1 cellular context compared by ENCODE assay signal in genomic region chr19:1848399-1849131, GRCh38.
TF ChIP-seq lines count a peak whose summit lies in the region.

Gene REXO1 (minus strand): TSS chr19:1848483. CDS start chr19:1848358, 125 bp downstream.

TF ChIP-seq in HepG2, 621 proteins besides CTCF, POLR2A, EP300 and RAD21 (continued from another document and continues in another):
- TF ChIP-seq ZFP91 (CRISPR knock-in tag; IDR thresholded peaks at IDR 0.05; ENCODE audit: borderline replicate concordance) (peak; percentile 69; the same call in 1 of the 2 replicates), IRF2 (CRISPR knock-in tag; IDR thresholded peaks at IDR 0.05) (0 out of 2 replicates have a peak, but pooled peaks have one; percentile 13), ZNF724P (CRISPR knock-in tag; IDR thresholded peaks at IDR 0.05; ENCODE audit: borderline replicate concordance) (0 out of 2 replicates have a peak, but pooled peaks have one; percentile 61), NR2F2 (IDR thresholded peaks at IDR 0.05; ENCODE audit: borderline replicate concordance, low read depth) (no peak), ZNF430 (CRISPR knock-in tag; IDR thresholded peaks at IDR 0.05) (0 out of 2 replicates have a peak, but pooled peaks have one; percentile 52), CREM (IDR thresholded peaks at IDR 0.05) (no peak), CREM (CRISPR knock-in tag; IDR thresholded peaks at IDR 0.05) (no peak), SETDB1 (CRISPR knock-in tag; IDR thresholded peaks at IDR 0.05; ENCODE audit: borderline replicate concordance) (no peak), MXD4 (CRISPR knock-in tag; IDR thresholded peaks at IDR 0.05) (0 out of 2 replicates have a peak, but pooled peaks have one; percentile 12), MAX (IDR thresholded peaks at IDR 0.05) (peak; percentile 36; the same call in 1 of the 2 replicates), LRRFIP1 (CRISPR knock-in tag; conservative IDR thresholded peaks at IDR 0.05) (no peak), ZMYM4 (CRISPR knock-in tag; IDR thresholded peaks at IDR 0.05) (no peak), MXI1 (IDR thresholded peaks at IDR 0.05; ENCODE audit: borderline replicate concordance, low read depth, low read length) (peak; percentile 46; the same call in 1 of the 3 replicates), YEATS4 (CRISPR knock-in tag; IDR thresholded peaks at IDR 0.05; ENCODE audit: borderline replicate concordance) (peak; percentile 68; the same call in 1 of the 2 replicates), ZNF331 (CRISPR knock-in tag; IDR thresholded peaks at IDR 0.05) (no peak), E2F2 (CRISPR knock-in tag; IDR thresholded peaks at IDR 0.05; ENCODE audit: borderline replicate concordance) (no peak), ZNF598 (CRISPR knock-in tag; IDR thresholded peaks at IDR 0.05; ENCODE audit: borderline replicate concordance) (no peak), RARA (CRISPR knock-in tag; IDR thresholded peaks at IDR 0.05) (0 out of 2 replicates have a peak, but pooled peaks have one; percentile 22), MED1 (CRISPR knock-in tag; IDR thresholded peaks at IDR 0.05) (no peak), ZNF768 (CRISPR knock-in tag; IDR thresholded peaks at IDR 0.05) (peak; percentile 27; the same call in 1 of the 2 replicates), SMC3 (IDR thresholded peaks at IDR 0.05; ENCODE audit: low read length) (peak; percentile 70), ZNF143 (CRISPR knock-in tag; IDR thresholded peaks at IDR 0.05) (peak; percentile 91), UBTF (CRISPR knock-in tag; IDR thresholded peaks at IDR 0.05) (peak; percentile 32; the same call in 1 of the 2 replicates), NFKBIZ (CRISPR knock-in tag; IDR thresholded peaks at IDR 0.05) (0 out of 2 replicates have a peak, but pooled peaks have one; percentile 20), CCDC6 (CRISPR knock-in tag; IDR thresholded peaks at IDR 0.05) (0 out of 2 replicates have a peak, but pooled peaks have one; percentile 45), GATAD1 (CRISPR knock-in tag; IDR thresholded peaks at IDR 0.05) (peak; percentile 91), FOSL1 (CRISPR knock-in tag; IDR thresholded peaks at IDR 0.05; ENCODE audit: borderline replicate concordance) (no peak), SUZ12 (IDR thresholded peaks at IDR 0.05; ENCODE audit: low read depth, low read length) (peak; percentile 16; the same call in 1 of the 2 replicates), HBP1 (CRISPR knock-in tag; IDR thresholded peaks at IDR 0.05; ENCODE audit: low read depth) (no peak), XRCC5 (optimal IDR thresholded peaks at IDR 0.05; ENCODE audit: low read length) (peak; percentile 76), ZFYVE20 (CRISPR knock-in tag; IDR thresholded peaks at IDR 0.05; ENCODE audit: borderline replicate concordance, low read depth) (0 out of 2 replicates have a peak, but pooled peaks have one; percentile 16), CREB3 (CRISPR knock-in tag; IDR thresholded peaks at IDR 0.05) (no peak), KDM5A (IDR thresholded peaks at IDR 0.05; ENCODE audit: borderline replicate concordance, low read length) (peak; percentile 89; the same call in 1 of the 2 replicates), MXD3 (CRISPR knock-in tag; IDR thresholded peaks at IDR 0.05) (peak; percentile 71; the same call in 1 of the 2 replicates), STAT5B (CRISPR knock-in tag; IDR thresholded peaks at IDR 0.05) (no peak), PHF8 (CRISPR knock-in tag; IDR thresholded peaks at IDR 0.05) (peak; percentile 60), ZNF7 (CRISPR knock-in tag; IDR thresholded peaks at IDR 0.05) (no peak), ZNF547 (CRISPR knock-in tag; IDR thresholded peaks at IDR 0.05) (no peak), RBFOX2 (IDR thresholded peaks at IDR 0.05; ENCODE audit: low read depth, low read length) (peak; percentile 80), RFXANK (CRISPR knock-in tag; IDR thresholded peaks at IDR 0.05) (no peak), ELF3 (CRISPR knock-in tag; IDR thresholded peaks at IDR 0.05) (peak; percentile 48; the same call in 1 of the 2 replicates), ISL2 (CRISPR knock-in tag; IDR thresholded peaks at IDR 0.05) (0 out of 2 replicates have a peak, but pooled peaks have one; percentile 8), ZNF747 (CRISPR knock-in tag; IDR thresholded peaks at IDR 0.05; ENCODE audit: borderline replicate concordance) (peak; percentile 86; the same call in 1 of the 2 replicates), EEA1 (CRISPR knock-in tag; IDR thresholded peaks at IDR 0.05; ENCODE audit: borderline replicate concordance) (peak; percentile 74; the same call in 1 of the 2 replicates), PAXIP1 (CRISPR knock-in tag; conservative IDR thresholded peaks at IDR 0.05) (0 out of 2 replicates have a peak, but pooled peaks have one; percentile 25), ZBTB3 (CRISPR knock-in tag; IDR thresholded peaks at IDR 0.05; ENCODE audit: borderline replicate concordance, low read depth) (no peak), HMGXB4 (CRISPR knock-in tag; IDR thresholded peaks at IDR 0.05; ENCODE audit: borderline replicate concordance in 1 of 2, low read depth in 1 of 2) (peak; percentile 55 to 83), ZNF329 (CRISPR knock-in tag; IDR thresholded peaks at IDR 0.05; ENCODE audit: low read depth) (no peak), MAF1 (CRISPR knock-in tag; IDR thresholded peaks at IDR 0.05; ENCODE audit: borderline replicate concordance) (no peak), FIP1L1 (IDR thresholded peaks at IDR 0.05; ENCODE audit: borderline replicate concordance, insufficient read depth, low read depth, low read length) (no peak)
